In the genomic region with DNA sequence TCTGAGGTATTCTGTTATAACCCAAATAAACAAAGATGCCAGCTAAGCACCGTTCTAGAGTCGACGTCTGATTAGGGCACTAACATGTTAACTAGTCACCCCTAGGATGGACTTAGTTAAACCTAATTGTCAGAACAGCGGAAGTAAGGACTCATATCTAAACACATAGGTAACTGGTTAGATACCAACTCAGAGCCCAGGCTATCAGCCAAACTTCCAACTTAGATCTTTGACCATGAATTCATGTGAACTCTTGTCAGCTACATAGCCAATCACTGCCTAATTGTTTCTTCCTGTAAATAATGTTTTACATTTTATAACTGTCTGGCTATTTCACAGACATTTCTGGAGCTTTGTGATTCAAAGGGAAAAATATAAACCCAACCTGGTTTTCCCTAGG, we compare ENCODE assay signal across 19 cellular contexts.
A peak's percentile ranks its signal among the peaks of the same experiment; 100 is the strongest.
DNase-seq lines count a peak whose midpoint lies in the region; ATAC-seq, FAIRE-seq and TF ChIP-seq lines count a peak whose summit lies in the region.
"Had no signal": no experiment of that assay in that cellular context is flagged by ENCODE, and none has a peak within 500 bp of the region (broad histone marks: within the 10 kb centered on the region; RNA-seq: fewer than 3 reads in every experiment).

No MANE protein-coding gene starts in this region.

- no peaks in the 10 kb centered on the region for H4K20me1 ChIP-seq in BLaER1 treated with 17β-estradiol and CSF1 and Interleukin-3, amounts not matched to agents 10 nM and 100 nM

- intact Hi-C loops in natural killer cell (cut with micrococcal nuclease), result no loop called here

- TF ChIP-seq CTCF in D721Med (IDR thresholded peaks at IDR 0.05; ENCODE audit: insufficient read depth, missing control alignments) (no peak), natural killer cell (IDR thresholded peaks at IDR 0.05) (no peak)

- H3K27me3 ChIP-seq in BLaER1 treated with 17β-estradiol and CSF1 and Interleukin-3, amounts not matched to agents 10 nM and 100 nM, result no peaks in the 10 kb centered on the region

- H3K36me3 ChIP-seq in BLaER1 treated with 17β-estradiol and CSF1 and Interleukin-3, amounts not matched to agents 10 nM and 100 nM, result peaks cover 30 to 72% (median 42%) of the 10 kb centered on the region in 11 experiments

- no peak for ATAC-seq in effector memory CD8-positive, alpha-beta T cell (replicated peaks)
- no peak for ATAC-seq in natural killer cell
- no peak for ATAC-seq in HG02885 (IDR thresholded peaks at IDR 0.05; ENCODE audit: poor library complexity, unreplicated experiment)
- ATAC-seq in GM18873 (IDR thresholded peaks at IDR 0.05; ENCODE audit: low FRiP score, unreplicated experiment), result no peak
- ATAC-seq: A549, GM23338, K562 had no signal

- H3K9me3 Mint-ChIP-seq in effector memory CD8-positive, alpha-beta T cell, result no peaks in the 10 kb centered on the region
- no peaks in the 10 kb centered on the region for H3K9me3 Mint-ChIP-seq in natural killer cell
- H3K9me3 Mint-ChIP-seq: GM23338 had no signal

- no peaks in the 10 kb centered on the region for H3K27me3 Mint-ChIP-seq in effector memory CD8-positive, alpha-beta T cell
- no peaks in the 10 kb centered on the region for H3K27me3 Mint-ChIP-seq in natural killer cell (ENCODE audit: low read depth in 2 of 2)

- peaks cover 13 to 33% (median 24%) of the 10 kb centered on the region in 11 experiments for H3K9me3 ChIP-seq in BLaER1 treated with 17β-estradiol and CSF1 and Interleukin-3, amounts not matched to agents 10 nM and 100 nM (replicated peaks in 1 of 11)
- H3K9me3 ChIP-seq: A549 had no signal

- H3K36me3 Mint-ChIP-seq in effector memory CD8-positive, alpha-beta T cell (ENCODE audit: insufficient read depth), result peaks cover 4% of the 10 kb centered on the region
- peaks cover 2% of the 10 kb centered on the region for H3K36me3 Mint-ChIP-seq in natural killer cell

- DNase-seq in D721Med (ENCODE audit: insufficient read length, low spot score) (no peak), natural killer cell (no peak), caudate nucleus (lab: John Stamatoyannopoulos, UW) (no peak)
- DNase-seq in effector memory CD8-positive, alpha-beta T cell, result no peak
- DNase-seq: C1 segment of cervical spinal cord, Caco-2, DMS153, GF-D8, HCEC 1CT, NCI-H187, NCI-H2107, NCI-H524 treated with DMSO at 0.1 percent for 48 hours, SHP77 treated with DMSO at 0.1 percent for 48 hours had no signal

- peak overlapping the region in 6 of 11 experiments; percentile 19 to 44 (median 38); a peak in 9 of 22 replicates for H3K27ac ChIP-seq in BLaER1 treated with 17β-estradiol and CSF1 and Interleukin-3, amounts not matched to agents 10 nM and 100 nM
- no peak overlapping the region for H3K27ac ChIP-seq in caudate nucleus (ENCODE audit: low read depth, low read length)
- H3K27ac ChIP-seq: A549 had no signal

- H3K4me2 ChIP-seq in BLaER1 treated with 17β-estradiol and CSF1 and Interleukin-3, amounts not matched to agents 10 nM and 100 nM, result peak overlapping the region in 7 of 11 experiments; percentile 7 to 71 (median 58); a peak in 12 of 22 replicates
- H3K4me2 ChIP-seq: A549, GM23338 had no signal

- H3K4me3 Mint-ChIP-seq in effector memory CD8-positive, alpha-beta T cell, result no peak overlapping the region
- no peak overlapping the region for H3K4me3 Mint-ChIP-seq in natural killer cell
- H3K4me3 Mint-ChIP-seq: GM23338 had no signal

- no peak overlapping the region for H3K4me3 ChIP-seq in BLaER1 treated with 17β-estradiol and CSF1 and Interleukin-3, amounts not matched to agents 10 nM and 100 nM
- H3K4me3 ChIP-seq: A549, GM23338, K562 had no signal

- no peak overlapping the region for H3K9ac ChIP-seq in BLaER1 treated with 17β-estradiol and CSF1 and Interleukin-3, amounts not matched to agents 10 nM and 100 nM

- peaks cover 9 to 60% (median 41%) of the 10 kb centered on the region in 10 experiments for H3K4me1 ChIP-seq in BLaER1 treated with 17β-estradiol and CSF1 and Interleukin-3, amounts not matched to agents 10 nM and 100 nM
- H3K4me1 ChIP-seq: Caco-2 had no signal

- peak; percentile 35 for FAIRE-seq in D721Med (lab: Jason Lieb, UNC)
- FAIRE-seq: A549, K562 had no signal

- H3K4me1 Mint-ChIP-seq in effector memory CD8-positive, alpha-beta T cell (ENCODE audit: low read depth in 2 of 2), result peaks cover 15 to 35% of the 10 kb centered on the region in 2 donors
- peaks cover 26 to 33% of the 10 kb centered on the region in 2 donors for H3K4me1 Mint-ChIP-seq in natural killer cell

- H3K27ac Mint-ChIP-seq in effector memory CD8-positive, alpha-beta T cell, result peak overlapping the region; percentile 50 to 66
- peak overlapping the region; percentile 63 to 64 for H3K27ac Mint-ChIP-seq in natural killer cell
- H3K27ac Mint-ChIP-seq: GM23338 had no signal
